1 cellular context compared by ENCODE assay signal in the genomic region with DNA sequence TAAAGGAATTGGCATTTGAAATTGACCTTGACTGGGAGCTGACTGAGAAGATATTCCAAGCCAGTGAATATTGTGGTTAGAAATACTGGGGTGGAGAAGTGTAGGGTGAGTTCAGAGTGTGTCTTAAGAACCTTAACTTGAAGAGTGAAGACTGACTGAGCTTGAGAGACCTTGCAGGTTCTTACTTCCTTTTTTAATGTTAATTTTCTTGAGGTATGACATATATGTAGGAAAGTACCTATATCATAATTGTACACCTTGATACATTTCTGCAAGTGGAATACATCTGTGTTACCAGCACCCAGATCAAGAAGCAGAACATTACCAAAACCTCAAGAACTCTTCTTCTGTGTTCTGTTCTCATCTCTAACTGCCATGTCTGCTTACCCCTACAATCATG.
TF ChIP-seq lines count a peak whose summit lies in the region.

No MANE protein-coding gene starts in this region.

TF ChIP-seq in IMR-90, 13 proteins besides CTCF, POLR2A, EP300 and RAD21:
- no peak for TF ChIP-seq CEBPB (IDR thresholded peaks at IDR 0.05; ENCODE audit: low read depth, low read length)
- TF ChIP-seq SMC3 (IDR thresholded peaks at IDR 0.05; ENCODE audit: low read depth, low read length), result no peak
- TF ChIP-seq NFE2L2 (IDR thresholded peaks at IDR 0.05; ENCODE audit: low read depth, low read length), result no peak
- TF ChIP-seq FOS (IDR thresholded peaks at IDR 0.05; ENCODE audit: low read depth, low read length), result no peak
- no peak for TF ChIP-seq MAFK (IDR thresholded peaks at IDR 0.05; ENCODE audit: low read depth, low read length)
- TF ChIP-seq RCOR1 (IDR thresholded peaks at IDR 0.05; ENCODE audit: insufficient replicate concordance, low read length), result no peak
- TF ChIP-seq RFX5 (IDR thresholded peaks at IDR 0.05; ENCODE audit: low read depth, low read length), result no peak
- TF ChIP-seq MAZ (IDR thresholded peaks at IDR 0.05; ENCODE audit: borderline replicate concordance, low read depth, low read length), result no peak
- no peak for TF ChIP-seq BHLHE40 (IDR thresholded peaks at IDR 0.05; ENCODE audit: low read depth, low read length)
- TF ChIP-seq CHD1 (IDR thresholded peaks at IDR 0.05; ENCODE audit: low read depth, low read length), result no peak
- TF ChIP-seq, protein P1, sequence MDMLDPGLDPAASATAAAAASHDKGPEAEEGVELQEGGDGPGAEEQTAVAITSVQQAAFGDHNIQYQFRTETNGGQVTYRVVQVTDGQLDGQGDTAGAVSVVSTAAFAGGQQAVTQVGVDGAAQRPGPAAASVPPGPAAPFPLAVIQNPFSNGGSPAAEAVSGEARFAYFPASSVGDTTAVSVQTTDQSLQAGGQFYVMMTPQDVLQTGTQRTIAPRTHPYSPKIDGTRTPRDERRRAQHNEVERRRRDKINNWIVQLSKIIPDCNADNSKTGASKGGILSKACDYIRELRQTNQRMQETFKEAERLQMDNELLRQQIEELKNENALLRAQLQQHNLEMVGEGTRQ (IDR thresholded peaks at IDR 0.05; ENCODE audit: low read depth, low read length), result no peak
- no peak for TF ChIP-seq ELK1 (IDR thresholded peaks at IDR 0.05; ENCODE audit: borderline replicate concordance, low read depth, low read length)
- no peak for TF ChIP-seq MXI1 (IDR thresholded peaks at IDR 0.05; ENCODE audit: borderline replicate concordance, low read depth, low read length)
